ENCODE assay signal across 8 cellular contexts in the genomic region with DNA sequence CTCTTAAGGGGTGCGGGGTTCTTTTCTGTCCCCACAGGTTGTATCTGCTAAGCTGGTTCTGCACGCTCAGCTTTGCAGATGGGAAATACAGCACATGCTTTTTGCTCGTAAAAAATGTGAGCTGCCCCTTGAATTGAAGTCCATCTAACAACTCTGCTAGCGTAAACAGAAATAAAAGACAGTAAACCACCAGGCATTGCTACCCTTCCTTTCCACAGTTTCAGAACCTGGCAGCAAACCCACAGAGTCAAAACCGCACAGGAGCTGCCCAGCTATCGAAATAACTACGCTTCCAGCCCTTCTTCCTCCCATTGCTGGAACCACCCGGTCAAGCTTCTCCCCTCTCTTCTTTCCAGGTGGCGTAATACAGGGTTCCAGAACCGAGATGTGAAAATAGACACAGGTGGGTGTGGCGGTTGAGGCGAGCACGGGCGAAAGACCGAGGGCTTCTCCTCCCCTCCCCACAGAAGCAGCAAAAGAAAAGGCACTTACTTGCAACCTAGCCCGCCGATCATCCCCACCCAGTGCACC. TPM values are rescaled to one million over a fixed set of nuclear protein-coding genes. Genes with fewer than 3 reads are reported as not detected.
A peak's percentile ranks its signal among the peaks of the same experiment; 100 is the strongest.
DNase-seq lines count a peak whose midpoint lies in the region; ATAC-seq, FAIRE-seq and TF ChIP-seq lines count a peak whose summit lies in the region.

No MANE protein-coding gene starts in this region.

- H3K27ac Mint-ChIP-seq in endothelial cell (ENCODE audit: unreplicated experiment) (no peak overlapping the region), nephron progenitor cell (no peak overlapping the region)

- H3K27me3 Mint-ChIP-seq in endothelial cell (ENCODE audit: unreplicated experiment) = peaks cover 2% of the 10 kb centered on the region
- peaks cover 48% of the 10 kb centered on the region for H3K27me3 Mint-ChIP-seq in nephron progenitor cell (ENCODE audit: low read depth, poor library complexity)

- DNase-seq in BJ (ENCODE audit: low read depth) (no peak), NCI-H748 (lab: John Stamatoyannopoulos, UW; ENCODE audit: unreplicated experiment) (peak; percentile 95), endothelial cell (ENCODE audit: low spot score) (no peak), nephron progenitor cell (no peak), kidney tubule cell (ENCODE audit: low spot score) (no peak), RCC 7860 (ENCODE audit: low spot score) (no peak), SK-N-DZ (ENCODE audit: low spot score) (no peak)

- no peaks in the 10 kb centered on the region for H3K36me3 Mint-ChIP-seq in endothelial cell (ENCODE audit: low read depth, unreplicated experiment)
- H3K36me3 Mint-ChIP-seq in nephron progenitor cell (ENCODE audit: low read depth) = no peaks in the 10 kb centered on the region

- peak overlapping the region; percentile 78 for H3K4me3 ChIP-seq in BJ (ENCODE audit: low read depth, low read length)

- CTCF ChIA-PET in BJ (lab: Yijun Ruan, JAX) = interaction anchor here (0.9 to 4.8 kb wide), 5 partner anchors 9 to 189 kb away, joined by 3 to 26 read pairs (median 3); no protein-coding TSS in a partner anchor

- no peaks in the 10 kb centered on the region for H3K9me3 Mint-ChIP-seq in endothelial cell (ENCODE audit: unreplicated experiment)
- H3K9me3 Mint-ChIP-seq in nephron progenitor cell = no peaks in the 10 kb centered on the region

- peaks cover 32% of the 10 kb centered on the region for H3K4me1 Mint-ChIP-seq in endothelial cell (ENCODE audit: unreplicated experiment)
- H3K4me1 Mint-ChIP-seq in nephron progenitor cell = peaks cover 21% of the 10 kb centered on the region

- POLR2A ChIA-PET in BJ (lab: Charles Lee) = no interaction called here

- ATAC-seq in GM19452 (IDR thresholded peaks at IDR 0.05; ENCODE audit: unreplicated experiment) = peak; percentile 21

- H3K4me3 Mint-ChIP-seq in endothelial cell (ENCODE audit: unreplicated experiment) = peak overlapping the region; percentile 94
- peak overlapping the region; percentile 88 for H3K4me3 Mint-ChIP-seq in nephron progenitor cell

- no peaks in the 10 kb centered on the region for H3K36me3 ChIP-seq in BJ (ENCODE audit: control insufficient read depth, insufficient read depth, low read length)

- no peaks in the 10 kb centered on the region for H3K27me3 ChIP-seq in BJ (ENCODE audit: control insufficient read depth, insufficient read depth, low read length)

- no peak for FAIRE-seq in RCC 7860 (lab: Jason Lieb, UNC)

- 0 out of 2 replicates have a peak, but pooled peaks have one; percentile 4 for TF ChIP-seq CTCF in BJ (IDR thresholded peaks at IDR 0.05; ENCODE audit: insufficient read depth, low read depth, low read length)
- TF ChIP-seq CTCF in endothelial cell (IDR thresholded peaks at IDR 0.05; ENCODE audit: unreplicated experiment) = no peak
- no peak for TF ChIP-seq CTCF in nephron progenitor cell (IDR thresholded peaks at IDR 0.05)

RNA-seq across cellular contexts. Expression of a gene that starts 0.5 kb away (rescaled TPM):
- polyA plus RNA-seq in BJ (2011; rRNA removed) = 19.4 and 38.8 TPM in 2 replicates
- polyA minus RNA-seq in BJ (2011; rRNA and poly(A)+ RNA removed) = 74.4 and 90.4 TPM in 2 replicates
- total RNA-seq in endothelial cell (ENCODE audit: unreplicated experiment) = 47.3 TPM
- 3.7 and 4.7 TPM in 2 replicates for polyA plus RNA-seq in SK-N-DZ (2014; cell fraction: cytosol; rRNA removed)
- 3.8 and 4.7 TPM in 2 replicates for polyA plus RNA-seq in SK-N-DZ (2014; cell fraction: nucleus; rRNA removed)
